1 cellular context compared by ENCODE assay signal in the genomic region with DNA sequence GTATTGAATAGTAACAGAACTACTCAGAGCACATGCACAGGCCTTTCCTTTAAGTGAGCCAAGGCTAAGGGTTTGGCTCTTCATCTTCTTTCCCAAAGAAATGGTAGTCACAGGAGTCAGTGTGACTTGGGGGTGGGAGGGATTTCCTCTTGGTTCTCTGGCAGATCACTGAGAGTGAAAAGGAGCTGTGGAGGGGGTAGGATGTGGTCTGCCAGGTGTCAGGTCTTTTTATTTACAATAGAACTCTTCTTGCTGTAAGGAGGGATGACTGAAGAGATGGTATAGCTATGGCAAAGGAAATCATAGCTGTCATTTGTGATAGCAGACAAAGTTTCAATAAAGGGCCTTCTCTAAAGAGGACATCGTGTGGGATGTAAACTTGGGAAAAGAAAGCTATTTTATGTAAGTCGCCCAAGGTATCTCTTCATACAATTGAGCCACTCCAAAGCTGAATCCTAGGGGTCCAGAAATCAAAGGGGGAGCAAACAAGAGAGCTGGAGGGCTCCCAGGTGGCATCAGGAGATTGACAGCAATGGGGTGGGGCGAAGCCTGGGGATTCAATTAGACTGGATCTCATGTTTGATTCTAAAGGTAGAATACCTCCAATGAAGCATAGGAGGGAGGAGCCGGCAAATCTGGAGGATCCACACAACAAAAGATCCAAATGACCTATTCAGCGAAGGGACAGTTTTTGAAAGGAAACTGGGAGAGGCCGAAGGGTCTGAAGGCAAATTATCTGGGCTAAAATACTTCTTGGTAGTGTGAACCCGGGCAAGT.
TF ChIP-seq lines count a peak whose summit lies in the region.

No MANE protein-coding gene starts in this region.

TF ChIP-seq in H1, 55 proteins besides CTCF, POLR2A, EP300 and RAD21:
- TF ChIP-seq, protein P1, sequence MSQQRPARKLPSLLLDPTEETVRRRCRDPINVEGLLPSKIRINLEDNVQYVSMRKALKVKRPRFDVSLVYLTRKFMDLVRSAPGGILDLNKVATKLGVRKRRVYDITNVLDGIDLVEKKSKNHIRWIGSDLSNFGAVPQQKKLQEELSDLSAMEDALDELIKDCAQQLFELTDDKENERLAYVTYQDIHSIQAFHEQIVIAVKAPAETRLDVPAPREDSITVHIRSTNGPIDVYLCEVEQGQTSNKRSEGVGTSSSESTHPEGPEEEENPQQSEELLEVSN (IDR thresholded peaks at IDR 0.05), result no peak
- TF ChIP-seq EGR1 (IDR thresholded peaks at IDR 0.05; ENCODE audit: borderline replicate concordance, low read depth, low read length), result no peak
- no peak for TF ChIP-seq TCF12 (IDR thresholded peaks at IDR 0.05; ENCODE audit: low read depth, low read length)
- no peak for TF ChIP-seq KDM5A (IDR thresholded peaks at IDR 0.05; ENCODE audit: low read length)
